In genomic region chr18:32629990-32630389, GRCh38 we compare ENCODE assay signal across 22 cellular contexts.
"Had no signal": no experiment of that assay in that cellular context is flagged by ENCODE, and none has a peak within 500 bp of the region (broad histone marks: within the 10 kb centered on the region; RNA-seq: fewer than 3 reads in every experiment).

No MANE protein-coding gene starts in this region.

- H3K4me3 ChIP-seq: PC-9, SK-N-MC had no signal

- H3K27ac ChIP-seq: PC-9, SK-N-MC had no signal

- H3K4me3 Mint-ChIP-seq: activated CD8-positive, alpha-beta T cell treated with anti-CD3 and anti-CD28 coated beads for 36 hours; activated naive CD4-positive, alpha-beta T cell treated with anti-CD3 and anti-CD28 coated beads, Interleukin-2, amount 50 U/mL, for 24 hours; activated T-cell treated with anti-CD3 and anti-CD28 coated beads, Interleukin-2, amount 50 U/mL, for 72 hours; T-cell had no signal

- H3K27me3 Mint-ChIP-seq: activated CD8-positive, alpha-beta T cell treated with anti-CD3 and anti-CD28 coated beads for 36 hours had no signal

- H3K36me3 Mint-ChIP-seq: activated naive CD4-positive, alpha-beta T cell treated with anti-CD3 and anti-CD28 coated beads, Interleukin-2, amount 50 U/mL, for 24 hours; T-cell had no signal

- DNase-seq: activated CD4-positive, alpha-beta T cell treated with anti-CD3 and anti-CD28 coated beads for 4 hours; activated CD8-positive, alpha-beta memory T cell treated with anti-CD3 and anti-CD28 coated beads, Interleukin-2, amount 50 U/mL, for 4 hours; activated CD8-positive, alpha-beta T cell treated with anti-CD3 and anti-CD28 coated beads for 36 hours; activated naive CD4-positive, alpha-beta T cell; activated T-cell treated with anti-CD3 and anti-CD28 coated beads, Interleukin-2, amount 50 U/mL, for 72 hours; central memory CD4-positive, alpha-beta T cell; IMR-90; Kasumi-1; KBM-7; NCI-H1092; NCI-H1417 treated with DMSO at 0.1 percent for 48 hours; NCI-H1694; NCI-H2029 treated with DMSO at 0.1 percent for 48 hours; NCI-H345; NCI-H524; PC-9; SIG-M5; T-cell; T-helper 2 cell had no signal

- H2AFZ ChIP-seq: PC-9 had no signal

- H3K4me1 Mint-ChIP-seq: activated naive CD4-positive, alpha-beta T cell treated with anti-CD3 and anti-CD28 coated beads, Interleukin-2, amount 50 U/mL, for 24 hours; T-cell had no signal

- H3K9me3 Mint-ChIP-seq: activated CD8-positive, alpha-beta T cell treated with anti-CD3 and anti-CD28 coated beads for 36 hours; activated naive CD4-positive, alpha-beta T cell treated with anti-CD3 and anti-CD28 coated beads, Interleukin-2, amount 50 U/mL, for 24 hours; activated T-cell treated with anti-CD3 and anti-CD28 coated beads, Interleukin-2, amount 50 U/mL, for 72 hours; activated T-helper 2 cell treated with anti-CD3 and anti-CD28 coated beads, Interferon-gamma antibody, Interleukin-2, Interleukin-4, amounts not matched to agents 10 μg/mL and 5 μg/mL and 100 μg/mL, durations not matched to agents 14 hours and 24 hours and 36 hours had no signal

- H3K27ac Mint-ChIP-seq: activated CD8-positive, alpha-beta T cell treated with anti-CD3 and anti-CD28 coated beads for 36 hours; activated naive CD4-positive, alpha-beta T cell treated with anti-CD3 and anti-CD28 coated beads, Interleukin-2, amount 50 U/mL, for 24 hours; activated T-cell treated with anti-CD3 and anti-CD28 coated beads, Interleukin-2, amount 50 U/mL, for 72 hours; activated T-helper 2 cell treated with anti-CD3 and anti-CD28 coated beads, Interferon-gamma antibody, Interleukin-2, Interleukin-4, amounts not matched to agents 10 μg/mL and 5 μg/mL and 100 μg/mL, durations not matched to agents 14 hours and 24 hours and 36 hours; T-cell had no signal

- H3K4me2 ChIP-seq: PC-9 had no signal
